1 cellular context compared by ENCODE assay signal in the genomic region with DNA sequence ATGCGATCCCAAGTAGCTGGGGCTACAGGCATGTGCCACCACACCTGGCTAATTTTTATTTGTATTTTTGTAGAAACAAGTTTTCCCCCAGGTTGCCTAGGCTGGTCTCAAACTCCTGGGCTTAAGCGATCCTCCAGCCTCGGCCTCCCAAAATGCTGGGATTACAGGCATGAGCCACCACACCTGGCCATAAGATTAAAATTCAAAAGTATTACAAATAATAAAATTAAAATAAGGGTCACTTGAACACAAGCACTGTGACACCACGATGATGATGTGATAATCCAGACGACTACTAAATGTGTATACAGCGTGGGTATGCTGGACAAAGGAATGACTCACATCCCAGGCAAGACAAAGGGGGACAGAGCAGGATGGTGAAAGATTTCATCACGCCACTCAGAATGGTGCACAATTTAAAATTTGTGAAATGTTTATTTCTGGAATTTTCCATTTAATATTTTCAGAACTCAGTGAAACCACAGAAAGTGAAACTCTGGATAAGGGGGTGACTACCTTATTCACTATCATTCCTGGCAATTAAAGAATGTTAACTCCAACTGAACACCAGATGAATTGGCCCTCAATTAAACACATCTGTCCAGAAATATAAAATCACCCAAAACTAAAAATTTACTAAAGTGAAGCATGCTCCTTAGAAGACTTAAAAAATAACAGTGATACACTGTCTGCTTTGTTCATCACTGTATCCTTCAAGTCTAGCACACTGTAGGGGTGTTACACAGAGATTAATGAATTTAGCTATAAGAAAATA.
A peak's percentile ranks its signal among the peaks of the same experiment; 100 is the strongest.
TF ChIP-seq lines count a peak whose summit lies in the region.

No MANE protein-coding gene starts in this region.

TF ChIP-seq in IMR-90, 13 proteins besides CTCF, POLR2A, EP300 and RAD21 (continued from another document):
- TF ChIP-seq RCOR1 (IDR thresholded peaks at IDR 0.05; ENCODE audit: insufficient replicate concordance, low read length) (no peak), BHLHE40 (IDR thresholded peaks at IDR 0.05; ENCODE audit: low read depth, low read length) (0 out of 2 replicates have a peak, but pooled peaks have one; percentile 16)
- TF ChIP-seq, protein P1, sequence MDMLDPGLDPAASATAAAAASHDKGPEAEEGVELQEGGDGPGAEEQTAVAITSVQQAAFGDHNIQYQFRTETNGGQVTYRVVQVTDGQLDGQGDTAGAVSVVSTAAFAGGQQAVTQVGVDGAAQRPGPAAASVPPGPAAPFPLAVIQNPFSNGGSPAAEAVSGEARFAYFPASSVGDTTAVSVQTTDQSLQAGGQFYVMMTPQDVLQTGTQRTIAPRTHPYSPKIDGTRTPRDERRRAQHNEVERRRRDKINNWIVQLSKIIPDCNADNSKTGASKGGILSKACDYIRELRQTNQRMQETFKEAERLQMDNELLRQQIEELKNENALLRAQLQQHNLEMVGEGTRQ (IDR thresholded peaks at IDR 0.05; ENCODE audit: low read depth, low read length) = no peak
TF ChIP-seq in IMR-90: peak in this region for 3.
